ENCODE assay signal across 19 cellular contexts in the genomic region with DNA sequence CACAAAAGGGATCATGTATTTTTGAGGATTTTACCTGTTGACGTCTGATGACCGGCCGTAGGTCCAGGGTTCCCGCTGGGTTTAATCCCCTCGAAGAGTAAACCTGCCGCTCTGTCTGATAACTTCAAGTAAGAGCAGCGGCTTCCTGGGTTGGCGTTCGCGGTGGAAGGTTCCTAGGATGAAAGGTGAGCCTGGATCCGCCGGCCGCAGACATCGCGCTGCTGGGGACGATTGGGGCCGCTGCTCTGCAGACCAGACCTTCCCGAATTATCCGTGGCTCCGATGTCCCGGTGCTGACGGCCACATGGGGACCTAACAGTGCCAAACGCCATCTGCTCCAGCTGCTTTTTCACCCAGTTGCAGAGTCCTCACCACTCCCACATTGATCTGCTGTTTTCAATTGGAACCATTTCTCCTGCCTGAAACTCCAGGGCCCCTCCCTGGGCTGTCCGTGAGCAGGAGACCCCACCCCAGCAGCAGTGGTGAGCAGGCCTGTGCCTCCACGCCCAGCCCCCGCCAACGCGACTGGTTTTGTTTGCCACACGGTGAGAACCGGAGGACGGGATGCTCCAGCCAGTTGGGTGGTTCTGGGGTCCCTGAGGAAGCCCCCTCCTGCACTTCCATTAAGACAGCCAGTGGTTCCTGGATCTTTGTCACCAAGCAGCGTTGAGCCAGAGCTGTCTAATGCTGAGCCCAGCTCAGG. TPM values are rescaled to one million over a fixed set of nuclear protein-coding genes. Genes with fewer than 3 reads are reported as not detected.
A peak's percentile ranks its signal among the peaks of the same experiment; 100 is the strongest.
DNase-seq lines count a peak whose midpoint lies in the region; ATAC-seq, FAIRE-seq and TF ChIP-seq lines count a peak whose summit lies in the region.
"Had no signal": no experiment of that assay in that cellular context is flagged by ENCODE, and none has a peak within 500 bp of the region (broad histone marks: within the 10 kb centered on the region; RNA-seq: fewer than 3 reads in every experiment).

No MANE protein-coding gene starts in this region.

- FAIRE-seq in astrocyte (lab: Jason Lieb, UNC) (no peak), keratinocyte (lab: Jason Lieb, UNC) (no peak)
- FAIRE-seq: A549, H1, HTR-8/SVneo had no signal

- peaks cover 21% of the 10 kb centered on the region for H3K36me3 ChIP-seq in astrocyte (ENCODE audit: insufficient read depth, low read length)
- H3K36me3 ChIP-seq in keratinocyte (ENCODE audit: control insufficient read depth in 2 of 2, extremely low read depth in 1 of 2, insufficient read depth in 2 of 2, low read length in 2 of 2): peaks cover 38 to 40% of the 10 kb centered on the region in 2 experiments
- peaks cover 34% of the 10 kb centered on the region for H3K36me3 ChIP-seq in rectal smooth muscle tissue (ENCODE audit: control insufficient read depth, insufficient read depth, low read length)

- H3K9ac ChIP-seq in astrocyte (ENCODE audit: low read length) (no peak overlapping the region), keratinocyte (ENCODE audit: control insufficient read depth, extremely low read depth, insufficient read depth, low read length) (peak overlapping the region; percentile 28), rectal smooth muscle tissue (ENCODE audit: low read length) (peak overlapping the region; percentile 21)

- no peaks in the 10 kb centered on the region for H3K4me1 Mint-ChIP-seq in activated naive CD4-positive, alpha-beta T cell treated with anti-CD3 and anti-CD28 coated beads, Interleukin-2, amount 50 U/mL, for 24 hours
- H3K4me1 Mint-ChIP-seq in astrocyte (ENCODE audit: low read depth, unreplicated experiment): no peaks in the 10 kb centered on the region
- H3K4me1 Mint-ChIP-seq: H9 had no signal

- H3K9me3 ChIP-seq in astrocyte (ENCODE audit: insufficient read depth, low read depth, low read length) (no peaks in the 10 kb centered on the region), keratinocyte (ENCODE audit: control insufficient read depth, low read depth, low read length) (no peaks in the 10 kb centered on the region)
- H3K9me3 ChIP-seq: A549 had no signal

- peak overlapping the region; percentile 12 for H3K27ac Mint-ChIP-seq in activated naive CD4-positive, alpha-beta T cell treated with anti-CD3 and anti-CD28 coated beads, Interleukin-2, amount 50 U/mL, for 24 hours
- H3K27ac Mint-ChIP-seq in astrocyte (ENCODE audit: unreplicated experiment): peak overlapping the region; percentile 34

- TF ChIP-seq CTCF in astrocyte (IDR thresholded peaks at IDR 0.05; ENCODE audit: insufficient read depth, low read depth, low read length): no peak
- no peak for TF ChIP-seq CTCF in keratinocyte (optimal IDR thresholded peaks at IDR 0.05 in 1 of 3, IDR thresholded peaks at IDR 0.05 in 1 of 3, conservative IDR thresholded peaks at IDR 0.05 in 1 of 3; ENCODE audit: extremely low read depth in 1 of 3, insufficient read depth in 2 of 3, low read length in 3 of 3)

- peaks cover 44% of the 10 kb centered on the region for H4K20me1 ChIP-seq in astrocyte (ENCODE audit: insufficient read depth, low read length)
- peaks cover 2% of the 10 kb centered on the region for H4K20me1 ChIP-seq in keratinocyte (ENCODE audit: control insufficient read depth, extremely low read depth, insufficient read depth, low read length)

- H3K9me1 ChIP-seq in keratinocyte (ENCODE audit: control insufficient read depth, extremely low read depth, insufficient read depth, low read length): no peaks in the 10 kb centered on the region

- H3K4me1 ChIP-seq in astrocyte (ENCODE audit: insufficient read depth, low read length) (no peaks in the 10 kb centered on the region), keratinocyte (ENCODE audit: control insufficient read depth, extremely low read depth, insufficient read depth, low read length) (peaks cover 10% of the 10 kb centered on the region), rectal smooth muscle tissue (ENCODE audit: control insufficient read depth, insufficient read depth, low read length) (peaks cover 22% of the 10 kb centered on the region)
- H3K4me1 ChIP-seq: A549 had no signal

- H3K79me2 ChIP-seq in astrocyte (ENCODE audit: insufficient read depth, low read length): peaks cover 9% of the 10 kb centered on the region
- H3K79me2 ChIP-seq in keratinocyte (ENCODE audit: control insufficient read depth, insufficient read depth, low read length): peaks cover 16% of the 10 kb centered on the region

- H3K4me2 ChIP-seq in astrocyte (ENCODE audit: low read length) (no peak overlapping the region), keratinocyte (ENCODE audit: control insufficient read depth, extremely low read depth, insufficient read depth, low read depth, low read length) (no peak overlapping the region)
- H3K4me2 ChIP-seq: A549 had no signal

- no peak overlapping the region for H3K4me3 ChIP-seq in astrocyte (ENCODE audit: insufficient read depth, low read depth, low read length)
- H3K4me3 ChIP-seq in keratinocyte (ENCODE audit: control insufficient read depth in 2 of 3, extremely low read depth in 1 of 3, insufficient read depth in 2 of 3, low read depth in 1 of 3, low read length in 3 of 3): no peak overlapping the region
- H3K4me3 ChIP-seq in rectal smooth muscle tissue (ENCODE audit: low read length): no peak overlapping the region
- H3K4me3 ChIP-seq: A549 had no signal

- H3K27me3 Mint-ChIP-seq in activated naive CD4-positive, alpha-beta T cell treated with anti-CD3 and anti-CD28 coated beads, Interleukin-2, amount 50 U/mL, for 24 hours: no peaks in the 10 kb centered on the region
- no peaks in the 10 kb centered on the region for H3K27me3 Mint-ChIP-seq in astrocyte (ENCODE audit: low read depth, unreplicated experiment)
- H3K27me3 Mint-ChIP-seq: CD4-positive, alpha-beta memory T cell had no signal

- H3K27ac ChIP-seq in astrocyte (ENCODE audit: low read depth, low read length) (no peak overlapping the region), keratinocyte (ENCODE audit: control insufficient read depth, insufficient read depth, low read length) (peak overlapping the region; percentile 20), rectal smooth muscle tissue (ENCODE audit: low read depth, low read length) (no peak overlapping the region)
- H3K27ac ChIP-seq: 22Rv1, A549, C4-2B had no signal

- H3K4me3 Mint-ChIP-seq in activated naive CD4-positive, alpha-beta T cell treated with anti-CD3 and anti-CD28 coated beads, Interleukin-2, amount 50 U/mL, for 24 hours: no peak overlapping the region
- H3K4me3 Mint-ChIP-seq in astrocyte (ENCODE audit: unreplicated experiment): no peak overlapping the region
- H3K4me3 Mint-ChIP-seq: CD4-positive, alpha-beta memory T cell; H9 had no signal

- dilution Hi-C loops in keratinocyte (cut with MboI; ENCODE audit: extremely low pct_ligation_motif_present, low sequenced_read_pairs): no loop called here

- H3K36me3 Mint-ChIP-seq in activated naive CD4-positive, alpha-beta T cell treated with anti-CD3 and anti-CD28 coated beads, Interleukin-2, amount 50 U/mL, for 24 hours: peaks cover 9% of the 10 kb centered on the region
- peaks cover 16% of the 10 kb centered on the region for H3K36me3 Mint-ChIP-seq in astrocyte (ENCODE audit: low read depth, unreplicated experiment)

- H3K9me3 Mint-ChIP-seq in activated naive CD4-positive, alpha-beta T cell treated with anti-CD3 and anti-CD28 coated beads, Interleukin-2, amount 50 U/mL, for 24 hours: no peaks in the 10 kb centered on the region
- no peaks in the 10 kb centered on the region for H3K9me3 Mint-ChIP-seq in astrocyte (ENCODE audit: unreplicated experiment)
- H3K9me3 Mint-ChIP-seq: CD4-positive, alpha-beta memory T cell; H9 had no signal

- DNase-seq in activated naive CD4-positive, alpha-beta T cell treated with Interleukin-2 at 50 U/mL for 16 hours: no peak
- no peak for DNase-seq in astrocyte (ENCODE audit: low read depth)
- no peak for DNase-seq in keratinocyte (ENCODE audit: low read depth, low spot score)
- DNase-seq in NOMO-1 (lab: John Stamatoyannopoulos, UW; ENCODE audit: unreplicated experiment in 2 of 2): no peak
- DNase-seq in NCI-H446 (lab: John Stamatoyannopoulos, UW): no peak
- DNase-seq: AML-193; CD4-positive, alpha-beta memory T cell; DMS153; DMS79; GDM1; H9 had no signal

- H2AFZ ChIP-seq in astrocyte (ENCODE audit: low read depth, low read length) (no peak overlapping the region), keratinocyte (ENCODE audit: control insufficient read depth, low read length) (no peak overlapping the region)

- no peak for ATAC-seq in GM21576 (IDR thresholded peaks at IDR 0.05; ENCODE audit: unreplicated experiment)
- ATAC-seq: A549 had no signal

- no peaks in the 10 kb centered on the region for H3K27me3 ChIP-seq in astrocyte (ENCODE audit: insufficient read depth, low read length)
- no peaks in the 10 kb centered on the region for H3K27me3 ChIP-seq in keratinocyte (ENCODE audit: control insufficient read depth, extremely low read depth, insufficient read depth, low read length)
- no peaks in the 10 kb centered on the region for H3K27me3 ChIP-seq in rectal smooth muscle tissue (ENCODE audit: control insufficient read depth, insufficient read depth, low read length)

RNA-seq across cellular contexts. Expression of a gene that starts 12.2 kb away (rescaled TPM):
- 70.7 and 75.6 TPM in 2 replicates for total RNA-seq in astrocyte
- polyA plus RNA-seq in keratinocyte: 11.9 to 31.6 TPM (median 12.6 TPM) in 3 replicates
- 10.2 TPM for polyA plus RNA-seq in keratinocyte (2011; ENCODE audit: low read depth)
- 6.4 and 15.8 TPM in 2 replicates for polyA plus RNA-seq in keratinocyte (2011; cell fraction: cytosol; rRNA removed)
- polyA plus RNA-seq in keratinocyte (2011; cell fraction: nucleus; rRNA removed): 59.7 and 85.7 TPM in 2 replicates
- 17.8 and 18.5 TPM in 2 replicates for polyA plus RNA-seq in keratinocyte (2012; ENCODE audit: low replicate concordance)
- polyA minus RNA-seq in keratinocyte: 7.6 to 12.4 TPM (median 11.3 TPM) in 3 replicates
- polyA minus RNA-seq in keratinocyte (2011; cell fraction: cytosol; rRNA and poly(A)+ RNA removed): 24.2 TPM
- 35.5 and 42.9 TPM in 2 replicates for polyA minus RNA-seq in keratinocyte (2011; cell fraction: nucleus; rRNA and poly(A)+ RNA removed)
